In the genomic region with DNA sequence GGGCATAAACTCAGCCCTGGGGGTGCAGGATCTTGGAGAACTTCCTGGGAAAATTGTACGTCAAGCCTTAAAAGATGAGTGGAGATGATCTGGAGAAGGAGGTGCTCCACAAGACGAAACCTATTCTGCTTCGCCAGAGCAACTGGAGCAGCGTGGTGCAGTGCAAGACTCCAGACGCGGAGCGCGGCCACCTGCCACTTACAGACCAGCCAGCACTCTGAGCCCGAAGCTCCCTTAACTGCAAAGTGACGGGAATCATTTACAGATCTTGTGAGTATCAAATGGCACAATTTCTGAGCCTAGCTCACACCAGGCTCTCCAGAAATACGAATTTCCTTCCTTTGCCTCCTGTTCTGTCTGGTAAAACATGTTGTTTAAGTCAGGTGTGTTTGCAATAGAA, we compare ENCODE assay signal across 12 cellular contexts.
"Had no signal": no experiment of that assay in that cellular context is flagged by ENCODE, and none has a peak within 500 bp of the region (broad histone marks: within the 10 kb centered on the region; RNA-seq: fewer than 3 reads in every experiment).

No MANE protein-coding gene starts in this region.

- H3K27ac ChIP-seq: dorsolateral prefrontal cortex, hepatocyte, left ventricle myocardium inferior, spleen had no signal

- DNase-seq: activated CD4-positive, alpha-beta memory T cell treated with anti-CD3 and anti-CD28 coated beads, Interleukin-2, amount 10 ng/mL, durations not matched to agents 7 days and 5 days; activated CD4-positive, alpha-beta T cell treated with anti-CD3 and anti-CD28 coated beads for 4 hours; activated effector memory CD4-positive, alpha-beta T cell treated with Interleukin-2 at 50 U/mL for 16 hours; activated naive CD4-positive, alpha-beta T cell treated with anti-CD3 and anti-CD28 coated beads, Interleukin-2, amount 50 U/mL, for 16 hours; activated T-cell treated with anti-CD3 and anti-CD28 coated beads, Interleukin-2, amount 50 U/mL, for 4 hours; left ventricle myocardium inferior; right cardiac atrium; spleen; stimulated activated CD4-positive, alpha-beta T cell treated with anti-CD3 and anti-CD28 coated beads, Interleukin-1b, Interleukin-23, amount 100 ng/mL, for 48 hours; stimulated activated naive CD8-positive, alpha-beta T cell treated with anti-CD3 and anti-CD28 coated beads, Interleukin-15, amount 100 ng/mL, for 72 hours had no signal

- H3K9me3 ChIP-seq: left ventricle myocardium inferior, spleen had no signal

- H3K36me3 ChIP-seq: left ventricle myocardium inferior, spleen had no signal

- H3K4me1 ChIP-seq: left ventricle myocardium inferior, spleen had no signal

- H3K4me3 ChIP-seq: dorsolateral prefrontal cortex, hepatocyte, left ventricle myocardium inferior, spleen had no signal

- H2AFZ ChIP-seq: hepatocyte had no signal

- H3K4me2 ChIP-seq: hepatocyte had no signal

- H3K27me3 ChIP-seq: hepatocyte had no signal
